In the genomic region with DNA sequence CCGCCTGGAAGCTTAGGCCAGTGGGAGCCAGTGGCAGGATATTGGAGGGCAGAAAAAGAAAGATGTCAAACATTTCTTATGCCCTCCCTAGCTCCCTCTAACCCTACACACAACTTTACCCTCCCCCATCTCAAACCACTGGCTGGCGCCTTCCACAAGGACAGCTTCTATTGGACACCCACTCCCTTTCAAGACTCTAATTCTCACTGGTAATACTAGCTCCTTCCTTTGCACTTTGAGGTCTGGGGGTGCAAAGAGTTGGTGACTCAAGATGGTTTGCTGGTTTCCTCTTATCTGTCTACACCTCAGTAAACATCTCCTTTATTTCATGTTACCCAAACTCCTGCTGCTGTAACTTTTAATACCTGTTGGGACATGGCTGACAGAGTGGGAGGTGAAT, we compare ENCODE assay signal across 15 cellular contexts. TPM values are rescaled to one million over a fixed set of nuclear protein-coding genes. Genes with fewer than 3 reads are reported as not detected.
DNase-seq lines count a peak whose midpoint lies in the region; ATAC-seq and TF ChIP-seq lines count a peak whose summit lies in the region.
"Had no signal": no experiment of that assay in that cellular context is flagged by ENCODE, and none has a peak within 500 bp of the region (broad histone marks: within the 10 kb centered on the region; RNA-seq: fewer than 3 reads in every experiment).

No MANE protein-coding gene starts in this region.

- in situ Hi-C loops in gastrocnemius medialis (cut with MboI; ENCODE audit: low sequenced_read_pairs in 4 of 4), result loop anchor here in 1 of 4 donors (25.0 kb wide), 1 partner anchor 136 kb away; no protein-coding TSS in a partner anchor

- H3K27me3 ChIP-seq in gastrocnemius medialis, result no peaks in the 10 kb centered on the region
- H3K27me3 ChIP-seq: ovary, transverse colon had no signal

- H3K4me3 ChIP-seq in gastrocnemius medialis, result no peak overlapping the region
- H3K4me3 ChIP-seq: ovary, transverse colon had no signal

- no peaks in the 10 kb centered on the region for H3K36me3 ChIP-seq in KOPT-K1 (ENCODE audit: insufficient read depth, low read length)
- H3K36me3 ChIP-seq in gastrocnemius medialis, result no peaks in the 10 kb centered on the region
- H3K36me3 ChIP-seq: ovary, transverse colon had no signal

- intact Hi-C loops in gastrocnemius medialis (cut with DNase I; ENCODE audit: low total_unique reads), result no loop called here
- intact Hi-C loops in head of caudate nucleus (cut with DNase I), result no loop called here

- no peaks in the 10 kb centered on the region for H3K4me1 ChIP-seq in gastrocnemius medialis

- no peak for TF ChIP-seq CTCF in gastrocnemius medialis (IDR thresholded peaks at IDR 0.05 in 4 of 5, conservative IDR thresholded peaks at IDR 0.05 in 1 of 5)

- DNase-seq in NK-92 treated with Interleukin-12 subunit alpha and Interleukin-12 subunit beta, amount 100 ng/mL, for 24 hours (lab: John Stamatoyannopoulos, UW), result peak; percentile 48
- DNase-seq in NK-92 (lab: John Stamatoyannopoulos, UW; ENCODE audit: unreplicated experiment) (no peak), gastrocnemius medialis (no peak), head of caudate nucleus (no peak), anterior cingulate cortex (lab: John Stamatoyannopoulos, UW) (no peak)
- peak; percentile 41 for DNase-seq in activated naive CD4-positive, alpha-beta T cell treated with anti-CD3 and anti-CD28 coated beads, Interleukin-2, amount 10 ng/mL, durations not matched to agents 7 days and 5 days
- DNase-seq: activated CD4-positive, CD25-positive, alpha-beta regulatory T cell; Karpas-422; midbrain; NCI-H524 treated with DMSO at 0.1 percent for 48 hours; ovary; transverse colon had no signal

- no peak overlapping the region for H3K4me3 Mint-ChIP-seq in activated naive CD4-positive, alpha-beta T cell treated with anti-CD3 and anti-CD28 coated beads, Interleukin-2, amount 10 ng/mL, durations not matched to agents 7 days and 5 days

- peaks cover 51% of the 10 kb centered on the region for H3K4me1 Mint-ChIP-seq in activated naive CD4-positive, alpha-beta T cell treated with anti-CD3 and anti-CD28 coated beads, Interleukin-2, amount 10 ng/mL, durations not matched to agents 7 days and 5 days

- no peak for TF ChIP-seq POLR2A in gastrocnemius medialis (IDR thresholded peaks at IDR 0.05)

- H3K9me3 Mint-ChIP-seq in activated naive CD4-positive, alpha-beta T cell treated with anti-CD3 and anti-CD28 coated beads, Interleukin-2, amount 10 ng/mL, durations not matched to agents 7 days and 5 days, result peaks cover 2% of the 10 kb centered on the region

- peak overlapping the region; percentile 84 for H3K27ac ChIP-seq in KOPT-K1 (ENCODE audit: low read depth, low read length, poor library complexity, severe bottlenecking)
- peak overlapping the region in 3 of 4 donors; percentile 44 to 65 (median 59) for H3K27ac ChIP-seq in gastrocnemius medialis
- H3K27ac ChIP-seq: 22Rv1, ovary had no signal

- peak overlapping the region; percentile 65 for H3K27ac Mint-ChIP-seq in activated naive CD4-positive, alpha-beta T cell treated with anti-CD3 and anti-CD28 coated beads, Interleukin-2, amount 10 ng/mL, durations not matched to agents 7 days and 5 days

- peaks cover 2% of the 10 kb centered on the region for H3K36me3 Mint-ChIP-seq in activated naive CD4-positive, alpha-beta T cell treated with anti-CD3 and anti-CD28 coated beads, Interleukin-2, amount 10 ng/mL, durations not matched to agents 7 days and 5 days

- CTCF ChIA-PET in activated naive CD4-positive, alpha-beta T cell treated with anti-CD3 and anti-CD28 coated beads, Interleukin-2, amount 10 ng/mL, durations not matched to agents 7 days and 5 days (lab: Charles Lee), result interaction anchor here (0.6 kb wide), 1 partner anchor 85 kb away, joined by 3 read pairs; no protein-coding TSS in a partner anchor

- H3K9me3 ChIP-seq in KOPT-K1 (ENCODE audit: insufficient read depth, low read length, poor library complexity, severe bottlenecking), result peaks cover 7% of the 10 kb centered on the region
- no peaks in the 10 kb centered on the region for H3K9me3 ChIP-seq in gastrocnemius medialis
- H3K9me3 ChIP-seq: ovary, transverse colon had no signal

- peaks cover 2% of the 10 kb centered on the region for H3K27me3 Mint-ChIP-seq in activated naive CD4-positive, alpha-beta T cell treated with anti-CD3 and anti-CD28 coated beads, Interleukin-2, amount 10 ng/mL, durations not matched to agents 7 days and 5 days

- ATAC-seq in gastrocnemius medialis, result no peak
- no peak for ATAC-seq in HG03159 (IDR thresholded peaks at IDR 0.05; ENCODE audit: unreplicated experiment)

RNA-seq across cellular contexts. Expression of gene ITGA1, which starts 11.6 kb away (rescaled TPM):
- 10 to 100 TPM in 2 of 4 donors, 1 to 10 TPM in 2; 5.7 to 20.4 (median 12.4) TPM for total RNA-seq in gastrocnemius medialis

RNA-seq across cellular contexts. Expression of gene PELO, which starts 11.6 kb away (rescaled TPM):
- total RNA-seq in gastrocnemius medialis, result 10 to 100 TPM; 13.8 to 28.5 (median 18.5) TPM

Comparison
In these comparisons a context has a peak if more than half of its experiments do, and no peak if none do; other contexts are left out.
1. DNase-seq: peak in NK-92 treated with Interleukin-12 subunit alpha and Interleukin-12 subunit beta, amount 100 ng/mL, for 24 hours (single experiment) and activated naive CD4-positive, alpha-beta T cell treated with anti-CD3 and anti-CD28 coated beads, Interleukin-2, amount 10 ng/mL, durations not matched to agents 7 days and 5 days (single experiment); none in NK-92 (single experiment), gastrocnemius medialis (0 of 2), head of caudate nucleus (0 of 42) and anterior cingulate cortex (0 of 58).